In genomic region chr1:220748091-220748934, GRCh38 we compare ENCODE assay signal across 8 cellular contexts. TPM values are rescaled to one million over a fixed set of nuclear protein-coding genes. Genes with fewer than 3 reads are reported as not detected.
A peak's percentile ranks its signal among the peaks of the same experiment; 100 is the strongest.
DNase-seq lines count a peak whose midpoint lies in the region; ATAC-seq and TF ChIP-seq lines count a peak whose summit lies in the region.

TSS of gene MTARC2 (plus strand) at chr1:220748322. CDS start at chr1:220748532, 210 bp downstream.

- H3K4ac ChIP-seq in mesenchymal stem cell (ENCODE audit: low read depth in 1 of 2, low read length in 2 of 2): peak within 1 kb of the TSS; percentile 24 to 89

- H2BK120ac ChIP-seq in mesenchymal stem cell (ENCODE audit: low read depth, low read length): peak within 1 kb of the TSS; percentile 68

- 1% methylated on average over 58 of the region's 76 CpGs for WGBS in mesenchymal stem cell
- 3% methylated on average over 38 of the region's 76 CpGs for WGBS in suprapubic skin

- H3K18ac ChIP-seq in mesenchymal stem cell (ENCODE audit: low read depth in 1 of 2, low read length in 2 of 2): peak within 1 kb of the TSS; percentile 61 to 69

- H3K4me3 ChIP-seq in epithelial cell of proximal tubule (ENCODE audit: low read depth, low read length): peak within 1 kb of the TSS; percentile 82
- peak within 1 kb of the TSS; percentile 87 to 88 for H3K4me3 ChIP-seq in mesenchymal stem cell (ENCODE audit: insufficient read depth in 1 of 2, low read depth in 1 of 2, low read length in 2 of 2)
- H3K4me3 ChIP-seq in suprapubic skin: peak within 1 kb of the TSS; percentile 82

- peak within 1 kb of the TSS; percentile 57 to 65 for H3K14ac ChIP-seq in mesenchymal stem cell (ENCODE audit: low read length in 2 of 2)

- CTCF ChIA-PET in GM10248 (lab: Yijun Ruan, JAX): interaction anchor here (1.1 to 5.2 kb wide), 3 partner anchors 11 to 27 kb away, joined by 3 to 35 read pairs (median 4); no protein-coding TSS in a partner anchor

- H3K9ac ChIP-seq in mesenchymal stem cell (ENCODE audit: low read length): peak within 1 kb of the TSS; percentile 84

- peak within 1 kb of the TSS; percentile 65 for H2BK15ac ChIP-seq in mesenchymal stem cell (ENCODE audit: low read depth, poor library complexity, severe bottlenecking)

- no peak within 1 kb of the TSS for H2AK5ac ChIP-seq in mesenchymal stem cell (ENCODE audit: low read length, severe bottlenecking)

- H3K79me1 ChIP-seq in mesenchymal stem cell (replicated peaks; ENCODE audit: low read length, poor library complexity, severe bottlenecking): peaks cover 24% of the 10 kb centered on the region

- peak within 1 kb of the TSS; percentile 71 to 75 for H3K23ac ChIP-seq in mesenchymal stem cell (ENCODE audit: low read length in 2 of 2)

- peak within 1 kb of the TSS; percentile 93 for H3K4me2 ChIP-seq in mesenchymal stem cell (ENCODE audit: low read length, poor library complexity, severe bottlenecking)

- peak within 1 kb of the TSS; percentile 5 for H3K27ac ChIP-seq in mesenchymal stem cell (ENCODE audit: low read length, poor library complexity, severe bottlenecking)
- peak within 1 kb of the TSS; percentile 84 for H3K27ac ChIP-seq in suprapubic skin

- H4K8ac ChIP-seq in mesenchymal stem cell (ENCODE audit: low read length): peak within 1 kb of the TSS; percentile 47

- TF ChIP-seq POLR2A in suprapubic skin (IDR thresholded peaks at IDR 0.05): peak in 1 of 2 donors; percentile 64

- no peak within 1 kb of the TSS for H2BK5ac ChIP-seq in mesenchymal stem cell (ENCODE audit: low read depth, low read length, poor library complexity, severe bottlenecking)

- peaks cover 11% of the 10 kb centered on the region for H3K4me1 ChIP-seq in mesenchymal stem cell (ENCODE audit: control insufficient read depth, insufficient read depth, low read depth, low read length)
- peaks cover 16% of the 10 kb centered on the region for H3K4me1 ChIP-seq in suprapubic skin

- no peak for TF ChIP-seq EP300 in suprapubic skin (IDR thresholded peaks at IDR 0.05)

- peak; percentile 94 for ATAC-seq in GM21529 (IDR thresholded peaks at IDR 0.05; ENCODE audit: unreplicated experiment)

- POLR2A ChIA-PET in GM10248 (lab: Yijun Ruan, JAX): no interaction called here

- H4K91ac ChIP-seq in mesenchymal stem cell (ENCODE audit: low read length): peak within 1 kb of the TSS; percentile 93

- TF ChIP-seq CTCF in GM10248 (IDR thresholded peaks at IDR 0.05; ENCODE audit: control extremely low read depth, extremely low read depth, low read depth, missing control alignments) (no peak), epithelial cell of proximal tubule (conservative IDR thresholded peaks at IDR 0.05; ENCODE audit: low read depth, low read length) (no peak), suprapubic skin (IDR thresholded peaks at IDR 0.05) (no peak)

- H2AFZ ChIP-seq in mesenchymal stem cell (ENCODE audit: low read depth, low read length): peak within 1 kb of the TSS; percentile 94

- no peaks in the 10 kb centered on the region for H3K9me3 ChIP-seq in mesenchymal stem cell (ENCODE audit: control insufficient read depth, low read length)
- H3K9me3 ChIP-seq in suprapubic skin: no peaks in the 10 kb centered on the region

- H3K36me3 ChIP-seq in mesenchymal stem cell (ENCODE audit: control insufficient read depth in 1 of 2, insufficient read depth in 2 of 2, low read depth in 1 of 2, low read length in 2 of 2) (peaks cover 0 to 3% of the 10 kb centered on the region in 2 experiments), suprapubic skin (no peaks in the 10 kb centered on the region)

- H3K27me3 ChIP-seq in mesenchymal stem cell (ENCODE audit: control insufficient read depth in 1 of 2, insufficient read depth in 1 of 2, low read length in 2 of 2) (peaks cover 0 to 8% of the 10 kb centered on the region in 2 experiments), suprapubic skin (no peaks in the 10 kb centered on the region)

- peak; percentile 52 for DNase-seq in GM10248 (ENCODE audit: extremely low spot score)
- peak; percentile 74 for DNase-seq in HuH-7.5 (ENCODE audit: low spot score)
- DNase-seq in SW480 (ENCODE audit: low spot score): peak; percentile 82
- DNase-seq in epithelial cell of proximal tubule (ENCODE audit: low read depth): no peak
- DNase-seq in mesenchymal stem cell: peak; percentile 90
- DNase-seq in suprapubic skin (ENCODE audit: low spot score in 2 of 2): peak; percentile 81 to 91
- DNase-seq in NK-92 treated with Interleukin-12 subunit alpha and Interleukin-12 subunit beta, amount 100 ng/mL, for 24 hours (lab: John Stamatoyannopoulos, UW): no peak

- peak within 1 kb of the TSS; percentile 37 to 80 for H2BK12ac ChIP-seq in mesenchymal stem cell (ENCODE audit: low read length in 2 of 2)

RNA-seq across cellular contexts. Expression of gene MTARC2, which starts in this region (rescaled TPM):
- total RNA-seq in epithelial cell of proximal tubule (7.7 and 13.8 TPM in 2 replicates), suprapubic skin (1 to 10 TPM; 3.4 to 5.3 (median 4.1) TPM)
- 5.3 TPM for polyA plus RNA-seq in mesenchymal stem cell (2013, experiment 1 of 2)
- polyA plus RNA-seq in mesenchymal stem cell (2013, experiment 2 of 2): 5.4 TPM

Comparison
In these comparisons a context has a peak if more than half of its experiments do, and no peak if none do; other contexts are left out.
1. DNase-seq: peak in GM10248 (single experiment), HuH-7.5 (single experiment), SW480 (single experiment), mesenchymal stem cell (single experiment) and suprapubic skin (2 of 2); none in epithelial cell of proximal tubule (single experiment) and NK-92 treated with Interleukin-12 subunit alpha and Interleukin-12 subunit beta, amount 100 ng/mL, for 24 hours (single experiment).
2. Peak in every context shown above with its lines, with median percentiles within 50 percentile points of each other: H3K4me3 ChIP-seq.